Comparison of ENCODE assay signal across 1 cellular context in the genomic region with DNA sequence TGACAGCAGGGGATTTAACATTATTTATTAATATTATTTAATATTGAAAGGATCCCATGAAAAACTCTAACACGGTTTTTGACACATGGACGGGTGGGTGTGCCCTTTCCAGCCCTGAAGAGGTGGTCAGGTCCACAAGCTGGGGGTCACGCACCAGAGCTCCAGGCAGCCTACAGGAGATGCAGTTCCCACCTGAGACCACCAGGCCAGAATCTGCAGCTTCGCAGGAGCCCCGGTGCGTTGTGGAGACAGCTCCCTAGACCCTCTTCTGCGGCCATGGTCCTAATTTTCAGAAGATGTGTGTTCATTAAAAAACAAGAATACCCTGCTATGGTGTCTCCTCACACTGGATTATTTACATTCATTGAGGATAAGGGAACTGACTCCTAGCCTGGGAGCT.
TF ChIP-seq lines count a peak whose summit lies in the region.

No MANE protein-coding gene starts in this region.

TF ChIP-seq in HepG2, 621 proteins besides CTCF, POLR2A, EP300 and RAD21 (continued from another document):
- TF ChIP-seq ZBTB10 (CRISPR knock-in tag; IDR thresholded peaks at IDR 0.05; ENCODE audit: borderline replicate concordance) = no peak
- no peak for TF ChIP-seq MZF1 (CRISPR knock-in tag; IDR thresholded peaks at IDR 0.05; ENCODE audit: borderline replicate concordance)
- no peak for TF ChIP-seq ZMYM3 (CRISPR knock-in tag; IDR thresholded peaks at IDR 0.05)
- no peak for TF ChIP-seq KLF13 (CRISPR knock-in tag; IDR thresholded peaks at IDR 0.05)
- TF ChIP-seq HNRNPLL (IDR thresholded peaks at IDR 0.05; ENCODE audit: low read depth, low read length, poor library complexity, severe bottlenecking) = no peak
